19 cellular contexts compared by ENCODE assay signal in genomic region chr1:168217664-168218063, GRCh38. TPM values are rescaled to one million over a fixed set of nuclear protein-coding genes. Genes with fewer than 3 reads are reported as not detected.
DNase-seq lines count a peak whose midpoint lies in the region; ATAC-seq and TF ChIP-seq lines count a peak whose summit lies in the region.
"Had no signal": no experiment of that assay in that cellular context is flagged by ENCODE, and none has a peak within 500 bp of the region (broad histone marks: within the 10 kb centered on the region; RNA-seq: fewer than 3 reads in every experiment).

No MANE protein-coding gene starts in this region.

- TF ChIP-seq RAD21 in SK-N-SH (IDR thresholded peaks at IDR 0.05; ENCODE audit: low read length) = no peak

- TF ChIP-seq EP300 in SK-N-SH (IDR thresholded peaks at IDR 0.05; ENCODE audit: borderline replicate concordance in 1 of 2, low read depth in 1 of 2, low read length in 1 of 2) (no peak), esophagus muscularis mucosa (IDR thresholded peaks at IDR 0.05) (no peak)

- intact Hi-C loops in esophagus muscularis mucosa (cut with DNase I) = no loop called here

- CTCF ChIA-PET in SK-N-SH (lab: Yijun Ruan, JAX) = interaction anchor here (1.0 to 1.1 kb wide), 2 partner anchors 119 to 136 kb away, joined by 3 read pairs; no protein-coding TSS in a partner anchor

- TF ChIP-seq CTCF in SK-N-SH (IDR thresholded peaks at IDR 0.05) = no peak
- TF ChIP-seq CTCF in esophagus muscularis mucosa (IDR thresholded peaks at IDR 0.05) = no peak
- TF ChIP-seq CTCF in endothelial cell (IDR thresholded peaks at IDR 0.05; ENCODE audit: unreplicated experiment) = no peak

- no peak overlapping the region for H3K4me2 ChIP-seq in SK-N-SH
- H3K4me2 ChIP-seq: A549; BLaER1 treated with 17β-estradiol and CSF1 and Interleukin-3, amounts not matched to agents 10 nM and 100 nM had no signal

- no peaks in the 10 kb centered on the region for H3K36me3 Mint-ChIP-seq in endothelial cell (ENCODE audit: low read depth, unreplicated experiment)
- H3K36me3 Mint-ChIP-seq: CD8-positive, alpha-beta T cell had no signal

- peaks cover 3% of the 10 kb centered on the region for H3K27me3 Mint-ChIP-seq in endothelial cell (ENCODE audit: unreplicated experiment)

- DNase-seq in SK-N-SH = no peak
- DNase-seq in esophagus muscularis mucosa (ENCODE audit: extremely low spot score) = peak; percentile 60
- DNase-seq in NOMO-1 treated with dmso at 0.1 percent for 144 hours (lab: John Stamatoyannopoulos, UW; ENCODE audit: unreplicated experiment) = no peak
- DNase-seq in activated CD4-positive, alpha-beta T cell treated with anti-CD3 and anti-CD28 coated beads for 4 hours = no peak
- no peak for DNase-seq in endothelial cell (ENCODE audit: low spot score)
- DNase-seq: AML-193; Caco-2; Calu3; CD4-positive, alpha-beta T cell; CD8-positive, alpha-beta T cell; DMS79 treated with DMSO at 0.1 percent for 48 hours; GF-D8 had no signal

- no peaks in the 10 kb centered on the region for H3K9me3 Mint-ChIP-seq in endothelial cell (ENCODE audit: unreplicated experiment)

- H3K9me2 ChIP-seq in SK-N-SH = no peaks in the 10 kb centered on the region

- POLR2A ChIA-PET in SK-N-SH (lab: Yijun Ruan, JAX) = no interaction called here

- no peak overlapping the region for H3K27ac ChIP-seq in SK-N-SH (ENCODE audit: low read depth in 2 of 2, low read length in 1 of 2)
- H3K27ac ChIP-seq in HUES48 (ENCODE audit: low read depth, low read length) = peak overlapping the region; percentile 27
- H3K27ac ChIP-seq in esophagus muscularis mucosa (replicated peaks in 1 of 4) = no peak overlapping the region
- H3K27ac ChIP-seq: 22Rv1; A549; BLaER1 treated with 17β-estradiol and CSF1 and Interleukin-3, amounts not matched to agents 10 nM and 100 nM; C4-2B had no signal

- no peak overlapping the region for H3K4me3 Mint-ChIP-seq in endothelial cell (ENCODE audit: unreplicated experiment)
- H3K4me3 Mint-ChIP-seq: B cell; CD4-positive, alpha-beta T cell; CD8-positive, alpha-beta T cell had no signal

- H3K4me1 Mint-ChIP-seq in endothelial cell (ENCODE audit: unreplicated experiment) = no peaks in the 10 kb centered on the region
- H3K4me1 Mint-ChIP-seq: B cell had no signal

- no peaks in the 10 kb centered on the region for H4K20me1 ChIP-seq in SK-N-SH (ENCODE audit: insufficient read depth)
- H4K20me1 ChIP-seq: BLaER1 treated with 17β-estradiol and CSF1 and Interleukin-3, amounts not matched to agents 10 nM and 100 nM had no signal

- H3K4me3 ChIP-seq in SK-N-SH (ENCODE audit: low read depth in 2 of 2, low read length in 1 of 2) (no peak overlapping the region), HUES48 (ENCODE audit: low read depth, low read length) (no peak overlapping the region), esophagus muscularis mucosa (no peak overlapping the region)
- H3K4me3 ChIP-seq: A549; BLaER1 treated with 17β-estradiol and CSF1 and Interleukin-3, amounts not matched to agents 10 nM and 100 nM had no signal

- H3K4me1 ChIP-seq in SK-N-SH (ENCODE audit: control insufficient read depth in 1 of 2, insufficient read depth in 2 of 2, low read depth in 1 of 2, low read length in 1 of 2) (no peaks in the 10 kb centered on the region), HUES48 (ENCODE audit: control insufficient read depth, insufficient read depth, low read length) (peaks cover 18% of the 10 kb centered on the region), esophagus muscularis mucosa (no peaks in the 10 kb centered on the region)
- H3K4me1 ChIP-seq: A549; BLaER1 treated with 17β-estradiol and CSF1 and Interleukin-3, amounts not matched to agents 10 nM and 100 nM; Caco-2 had no signal

- ATAC-seq in SK-N-SH treated with all-trans-retinoic acid at 6 μM for 48 hours = peak; percentile 36; the same call in 1 of the 3 replicates
- ATAC-seq: A549; CD8-positive, alpha-beta T cell had no signal

- H3K36me3 ChIP-seq in SK-N-SH (replicated peaks in 1 of 2; ENCODE audit: control insufficient read depth in 1 of 2, insufficient read depth in 2 of 2, low read length in 1 of 2) (no peaks in the 10 kb centered on the region), HUES48 (ENCODE audit: control insufficient read depth, insufficient read depth, low read length) (no peaks in the 10 kb centered on the region), esophagus muscularis mucosa (no peaks in the 10 kb centered on the region)
- H3K36me3 ChIP-seq: BLaER1 treated with 17β-estradiol and CSF1 and Interleukin-3, amounts not matched to agents 10 nM and 100 nM had no signal

- H3K9me3 ChIP-seq in SK-N-SH (no peaks in the 10 kb centered on the region), HUES48 (ENCODE audit: control insufficient read depth, insufficient read depth, low read length) (no peaks in the 10 kb centered on the region), esophagus muscularis mucosa (peaks cover 0 to 5% (median 0%) of the 10 kb centered on the region in 4 donors)
- H3K9me3 ChIP-seq: Caco-2 had no signal

- 96% methylated on average over 4 of the region's 4 CpGs for WGBS in SK-N-SH (ENCODE audit: low lambda C conversion rate)
- 100% methylated on average over 4 of the region's 4 CpGs for WGBS in esophagus muscularis mucosa

- TF ChIP-seq POLR2A in esophagus muscularis mucosa (IDR thresholded peaks at IDR 0.05; ENCODE audit: low read depth) = no peak

- H3K27me3 ChIP-seq in SK-N-SH (ENCODE audit: insufficient read depth) = no peaks in the 10 kb centered on the region
- no peaks in the 10 kb centered on the region for H3K27me3 ChIP-seq in HUES48 (ENCODE audit: control insufficient read depth, insufficient read depth, low read length)
- no peaks in the 10 kb centered on the region for H3K27me3 ChIP-seq in esophagus muscularis mucosa
- H3K27me3 ChIP-seq: BLaER1 treated with 17β-estradiol and CSF1 and Interleukin-3, amounts not matched to agents 10 nM and 100 nM had no signal

- H3F3A ChIP-seq in SK-N-SH (replicated peaks; ENCODE audit: insufficient read depth) = no peaks in the 10 kb centered on the region

- no peak overlapping the region for H3K27ac Mint-ChIP-seq in endothelial cell (ENCODE audit: unreplicated experiment)
- H3K27ac Mint-ChIP-seq: B cell; CD4-positive, alpha-beta T cell; CD8-positive, alpha-beta T cell had no signal

- H3K79me2 ChIP-seq in SK-N-SH (ENCODE audit: insufficient read depth) = no peaks in the 10 kb centered on the region

- no peak overlapping the region for H2AFZ ChIP-seq in SK-N-SH (ENCODE audit: low read depth)

- H3K9ac ChIP-seq in SK-N-SH = no peak overlapping the region
- no peak overlapping the region for H3K9ac ChIP-seq in HUES48 (ENCODE audit: low read depth, low read length)
- H3K9ac ChIP-seq: BLaER1 treated with 17β-estradiol and CSF1 and Interleukin-3, amounts not matched to agents 10 nM and 100 nM had no signal

TF ChIP-seq in SK-N-SH, 30 proteins besides CTCF, POLR2A, EP300 and RAD21 (continues in another document):
- TF ChIP-seq MEF2A (IDR thresholded peaks at IDR 0.05; ENCODE audit: borderline replicate concordance, low read depth) (no peak), PBX3 (IDR thresholded peaks at IDR 0.05) (no peak), FOXJ3 (CRISPR knock-in tag; IDR thresholded peaks at IDR 0.05) (no peak), REST (IDR thresholded peaks at IDR 0.05; ENCODE audit: low read depth, low read length) (no peak), POLR2AphosphoS5 (IDR thresholded peaks at IDR 0.05; ENCODE audit: low read depth, low read length) (no peak), ELF1 (IDR thresholded peaks at IDR 0.05) (no peak), RFX5 (IDR thresholded peaks at IDR 0.05; ENCODE audit: low read length) (no peak), NRF1 (IDR thresholded peaks at IDR 0.05; ENCODE audit: low read depth, low read length) (no peak)

RNA-seq across cellular contexts. Expression of gene SFT2D2, which starts 8.1 kb away (rescaled TPM):
- polyA plus RNA-seq in SK-N-SH (2012; rRNA removed) = 9.3 and 13.2 TPM in 2 replicates
- 11.7 and 12.9 TPM in 2 replicates for polyA plus RNA-seq in SK-N-SH (2012; cell fraction: cytosol; rRNA removed)
- 6.9 and 15.3 TPM in 2 replicates for polyA plus RNA-seq in SK-N-SH (2012; cell fraction: nucleus; rRNA removed)
- total RNA-seq in esophagus muscularis mucosa = 10 to 100 TPM; 27.8 to 35.1 (median 29.9) TPM
- 36.8 TPM for total RNA-seq in endothelial cell (ENCODE audit: unreplicated experiment)

RNA-seq across cellular contexts. Expression of gene TIPRL, which starts 38.9 kb away (rescaled TPM):
- polyA plus RNA-seq in SK-N-SH (2012; rRNA removed) = 16.4 and 20.5 TPM in 2 replicates
- polyA plus RNA-seq in SK-N-SH (2012; cell fraction: cytosol; rRNA removed) = 27.0 and 43.4 TPM in 2 replicates
- 6.0 and 11.4 TPM in 2 replicates for polyA plus RNA-seq in SK-N-SH (2012; cell fraction: nucleus; rRNA removed)
- total RNA-seq in esophagus muscularis mucosa = 10 to 100 TPM; 19.0 to 25.7 (median 23.5) TPM
- 34.2 TPM for total RNA-seq in endothelial cell (ENCODE audit: unreplicated experiment)
